In genomic region chr12:27710592-27711311, GRCh38 we compare ENCODE assay signal across 8 cellular contexts. TPM values are rescaled to one million over a fixed set of nuclear protein-coding genes. Genes with fewer than 3 reads are reported as not detected.
DNase-seq lines count a peak whose midpoint lies in the region; TF ChIP-seq lines count a peak whose summit lies in the region.

MRPS35 (plus strand) TSS chr12:27710832; CDS start chr12:27710844, 12 bp downstream.

- intact Hi-C loops in stomach (cut with DNase I; ENCODE audit: low total_unique reads), result no loop called here

- H3K4me3 ChIP-seq in LNCaP clone FGC (ENCODE audit: low read depth, low read length) (peak within 1 kb of the TSS; percentile 74), stomach (peak within 1 kb of the TSS; percentile 73 to 97 (median 90))

- peak; percentile 13; the same call in 1 of the 2 replicates for TF ChIP-seq CTCF in LNCaP clone FGC (IDR thresholded peaks at IDR 0.05; ENCODE audit: control insufficient read depth, extremely low read depth, insufficient read depth)
- TF ChIP-seq CTCF in neural crest cell (conservative IDR thresholded peaks at IDR 0.05), result no peak
- TF ChIP-seq CTCF in stomach (IDR thresholded peaks at IDR 0.05), result no peak

- H3K9me3 ChIP-seq in ES-I3 (ENCODE audit: control insufficient read depth, insufficient read depth, low read length) (no peaks in the 10 kb centered on the region), stomach (no peaks in the 10 kb centered on the region)

- TF ChIP-seq POLR2A in stomach (IDR thresholded peaks at IDR 0.05), result peak in 1 of 4 donors; percentile 21

- H3K36me3 ChIP-seq in ES-I3 (ENCODE audit: insufficient read depth, low read length) (no peaks in the 10 kb centered on the region), stomach (peaks cover 10 to 19% (median 13%) of the 10 kb centered on the region in 4 donors)

- peak; percentile 18 for TF ChIP-seq EP300 in stomach (IDR thresholded peaks at IDR 0.05)

- H3K4me1 ChIP-seq in ES-I3 (ENCODE audit: insufficient read depth, low read length) (no peaks in the 10 kb centered on the region), stomach (peaks cover 12 to 29% (median 26%) of the 10 kb centered on the region in 4 donors)

- DNase-seq in H4 (ENCODE audit: low spot score) (peak; percentile 82), LNCaP clone FGC (ENCODE audit: low read depth) (peak; percentile 79), SHP77 treated with DMSO at 0.1 percent for 48 hours (lab: John Stamatoyannopoulos, UW) (peak; percentile 90), fibroblast of the conjunctiva (ENCODE audit: low read depth) (peak; percentile 81), neural crest cell (ENCODE audit: low read depth, low spot score) (peak; percentile 90), stomach (peak; percentile 92)
- peak; percentile 97 for DNase-seq in activated effector memory CD4-positive, alpha-beta T cell treated with anti-CD3 and anti-CD28 coated beads, Interleukin-2, amount 50 U/mL, for 16 hours

- H3K27ac ChIP-seq in stomach, result peak within 1 kb of the TSS; percentile 80 to 90 (median 87)

- peaks cover 5% of the 10 kb centered on the region for H3K36me3 Mint-ChIP-seq in neural crest cell (ENCODE audit: low read depth)

- H3K27ac Mint-ChIP-seq in neural crest cell (ENCODE audit: unreplicated experiment), result peak within 1 kb of the TSS; percentile 55

- no peaks in the 10 kb centered on the region for H3K27me3 Mint-ChIP-seq in neural crest cell (ENCODE audit: low read depth)

- H3K27me3 ChIP-seq in stomach, result no peaks in the 10 kb centered on the region

- no peaks in the 10 kb centered on the region for H3K9me3 Mint-ChIP-seq in neural crest cell

- peaks cover 27% of the 10 kb centered on the region for H3K4me1 Mint-ChIP-seq in neural crest cell

- H3K4me3 Mint-ChIP-seq in neural crest cell, result peak within 1 kb of the TSS; percentile 93

- 0 to 1% (median 1%) methylated on average over 45 to 46 of the region's 46 CpGs for WGBS in stomach, 5 donors

- H3K9ac ChIP-seq in ES-I3 (ENCODE audit: low read depth, low read length), result peak within 1 kb of the TSS; percentile 94

RNA-seq across cellular contexts. Expression of gene MRPS35, which starts in this region (rescaled TPM):
- total RNA-seq in H4 (2014; rRNA removed; shearing (Covaris generic)), result 105 TPM in 2 replicates
- total RNA-seq in neural crest cell, result 35.4 and 36.7 TPM in 2 replicates
- total RNA-seq in stomach, result 10 to 100 TPM in 3 of 5 donors, 1 to 10 TPM in 2; 9.8 to 71.6 (median 15.6) TPM
- 10 to 100 TPM; 28.9 to 61.4 (median 42.8) TPM for polyA plus RNA-seq in stomach

Comparison
In these comparisons a context has a peak if more than half of its experiments do, and no peak if none do; other contexts are left out.
1. Peak in every context shown above with its lines: DNase-seq, H3K4me3 ChIP-seq and H3K27ac ChIP-seq.